ENCODE assay signal across 9 cellular contexts in the genomic region with DNA sequence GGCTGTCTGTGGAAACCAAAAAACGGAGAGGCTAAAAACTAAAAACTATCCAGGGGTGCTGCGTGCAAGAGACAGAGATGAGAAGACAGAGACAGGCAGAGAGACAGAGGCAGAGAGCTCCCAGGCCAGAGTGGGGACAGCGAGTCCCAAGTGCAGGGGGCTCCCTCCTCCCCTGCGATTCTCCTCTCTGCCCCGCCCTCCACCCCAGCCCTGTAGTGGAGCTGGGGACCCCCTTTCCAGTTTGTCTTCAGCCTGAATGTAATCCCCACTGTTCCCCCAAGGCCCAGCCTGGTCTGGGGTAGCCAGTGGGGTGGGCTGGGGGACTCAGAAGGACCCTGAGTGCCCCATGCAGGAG. TPM values are rescaled to one million over a fixed set of nuclear protein-coding genes. Genes with fewer than 3 reads are reported as not detected.
DNase-seq lines count a peak whose midpoint lies in the region; ATAC-seq and TF ChIP-seq lines count a peak whose summit lies in the region.
"Had no signal": no experiment of that assay in that cellular context is flagged by ENCODE, and none has a peak within 500 bp of the region (broad histone marks: within the 10 kb centered on the region; RNA-seq: fewer than 3 reads in every experiment).

No MANE protein-coding gene starts in this region.

- POLR2A ChIA-PET in SK-N-SH (lab: Yijun Ruan, JAX), result no interaction called here

- TF ChIP-seq RAD21 in SK-N-SH (IDR thresholded peaks at IDR 0.05; ENCODE audit: low read length), result no peak

- H2AFZ ChIP-seq in SK-N-SH (ENCODE audit: low read depth), result no peak overlapping the region

- no peak for DNase-seq in SK-N-SH
- no peak for DNase-seq in suprapubic skin (ENCODE audit: low spot score in 2 of 2)
- DNase-seq in CD1c-positive myeloid dendritic cell (ENCODE audit: extremely low spot score), result no peak
- no peak for DNase-seq in globus pallidus (ENCODE audit: low spot score)
- DNase-seq in hippocampal formation (lab: John Stamatoyannopoulos, UW), result no peak
- DNase-seq: NCI-H748 treated with DMSO at 0.1 percent for 48 hours had no signal

- TF ChIP-seq EP300 in SK-N-SH (IDR thresholded peaks at IDR 0.05; ENCODE audit: borderline replicate concordance in 1 of 2, low read depth in 1 of 2, low read length in 1 of 2), result no peak
- TF ChIP-seq EP300 in suprapubic skin (IDR thresholded peaks at IDR 0.05), result no peak

- no peak overlapping the region; a peak in 1 of 4 replicates for H3K27ac ChIP-seq in SK-N-SH (ENCODE audit: low read depth in 2 of 2, low read length in 1 of 2)
- peak overlapping the region; percentile 83 for H3K27ac ChIP-seq in angular gyrus (ENCODE audit: low read depth, low read length)
- peak overlapping the region; percentile 72 for H3K27ac ChIP-seq in layer of hippocampus (ENCODE audit: low read depth, low read length)
- peak overlapping the region; percentile 95 for H3K27ac ChIP-seq in suprapubic skin

- H3K79me2 ChIP-seq in SK-N-SH (ENCODE audit: insufficient read depth), result peaks cover 90% of the 10 kb centered on the region

- H4K20me1 ChIP-seq in SK-N-SH (ENCODE audit: insufficient read depth), result peaks cover 65% of the 10 kb centered on the region

- TF ChIP-seq CTCF in SK-N-SH (IDR thresholded peaks at IDR 0.05), result no peak
- TF ChIP-seq CTCF in suprapubic skin (IDR thresholded peaks at IDR 0.05), result no peak

- no peaks in the 10 kb centered on the region for H3K9me2 ChIP-seq in SK-N-SH

- TF ChIP-seq POLR2A in suprapubic skin (IDR thresholded peaks at IDR 0.05), result no peak

- H3K9me3 ChIP-seq in SK-N-SH, result no peaks in the 10 kb centered on the region
- no peaks in the 10 kb centered on the region for H3K9me3 ChIP-seq in suprapubic skin

- 71% methylated on average over 5 of the region's 5 CpGs for WGBS in SK-N-SH (ENCODE audit: low lambda C conversion rate)
- 12% methylated on average over 5 of the region's 5 CpGs for WGBS in suprapubic skin

- peaks cover 18 to 32% of the 10 kb centered on the region in 2 experiments; a peak in 3 of 4 replicates for H3K4me1 ChIP-seq in SK-N-SH (ENCODE audit: control insufficient read depth in 1 of 2, insufficient read depth in 2 of 2, low read depth in 1 of 2, low read length in 1 of 2)
- H3K4me1 ChIP-seq in suprapubic skin, result peaks cover 79% of the 10 kb centered on the region

- H3K4me3 ChIP-seq in SK-N-SH (ENCODE audit: low read depth in 2 of 2, low read length in 1 of 2), result no peak overlapping the region
- H3K4me3 ChIP-seq in suprapubic skin, result peak overlapping the region; percentile 72

- CTCF ChIA-PET in SK-N-SH (lab: Yijun Ruan, JAX), result interaction anchor here (0.6 to 1.2 kb wide), 2 partner anchors 61 to 103 kb away, joined by 3 read pairs; no protein-coding TSS in a partner anchor

- H3K27me3 ChIP-seq in SK-N-SH (ENCODE audit: insufficient read depth) (no peaks in the 10 kb centered on the region), layer of hippocampus (ENCODE audit: control insufficient read depth, insufficient read depth, low read length) (no peaks in the 10 kb centered on the region), suprapubic skin (no peaks in the 10 kb centered on the region)

- H3K36me3 ChIP-seq in SK-N-SH (replicated peaks in 1 of 2; ENCODE audit: control insufficient read depth in 1 of 2, insufficient read depth in 2 of 2, low read length in 1 of 2), result no peaks in the 10 kb centered on the region
- H3K36me3 ChIP-seq in suprapubic skin, result no peaks in the 10 kb centered on the region

- peak overlapping the region; percentile 97 for H3K4me2 ChIP-seq in SK-N-SH

- peaks cover 21% of the 10 kb centered on the region for H3F3A ChIP-seq in SK-N-SH (replicated peaks; ENCODE audit: insufficient read depth)

- no peak overlapping the region for H3K9ac ChIP-seq in SK-N-SH

- no peak for ATAC-seq in SK-N-SH treated with all-trans-retinoic acid at 6 μM for 48 hours

TF ChIP-seq in SK-N-SH, 30 proteins besides CTCF, POLR2A, EP300 and RAD21 (continues in another document):
- TF ChIP-seq USF1 (IDR thresholded peaks at IDR 0.05; ENCODE audit: borderline replicate concordance, low read depth) (no peak), YY1 (IDR thresholded peaks at IDR 0.05; ENCODE audit: low read depth) (no peak), RXRA (IDR thresholded peaks at IDR 0.05; ENCODE audit: borderline replicate concordance, low read depth) (no peak), TAF1 (IDR thresholded peaks at IDR 0.05; ENCODE audit: borderline replicate concordance, low read depth, low read length) (no peak), FOSL2 (IDR thresholded peaks at IDR 0.05; ENCODE audit: borderline replicate concordance, low read depth) (no peak)
- TF ChIP-seq, protein P1, sequence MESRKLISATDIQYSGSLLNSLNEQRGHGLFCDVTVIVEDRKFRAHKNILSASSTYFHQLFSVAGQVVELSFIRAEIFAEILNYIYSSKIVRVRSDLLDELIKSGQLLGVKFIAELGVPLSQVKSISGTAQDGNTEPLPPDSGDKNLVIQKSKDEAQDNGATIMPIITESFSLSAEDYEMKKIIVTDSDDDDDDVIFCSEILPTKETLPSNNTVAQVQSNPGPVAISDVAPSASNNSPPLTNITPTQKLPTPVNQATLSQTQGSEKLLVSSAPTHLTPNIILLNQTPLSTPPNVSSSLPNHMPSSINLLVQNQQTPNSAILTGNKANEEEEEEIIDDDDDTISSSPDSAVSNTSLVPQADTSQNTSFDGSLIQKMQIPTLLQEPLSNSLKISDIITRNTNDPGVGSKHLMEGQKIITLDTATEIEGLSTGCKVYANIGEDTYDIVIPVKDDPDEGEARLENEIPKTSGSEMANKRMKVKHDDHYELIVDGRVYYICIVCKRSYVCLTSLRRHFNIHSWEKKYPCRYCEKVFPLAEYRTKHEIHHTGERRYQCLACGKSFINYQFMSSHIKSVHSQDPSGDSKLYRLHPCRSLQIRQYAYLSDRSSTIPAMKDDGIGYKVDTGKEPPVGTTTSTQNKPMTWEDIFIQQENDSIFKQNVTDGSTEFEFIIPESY (IDR thresholded peaks at IDR 0.05; ENCODE audit: borderline replicate concordance, low read depth), result no peak
- TF ChIP-seq, protein P2, sequence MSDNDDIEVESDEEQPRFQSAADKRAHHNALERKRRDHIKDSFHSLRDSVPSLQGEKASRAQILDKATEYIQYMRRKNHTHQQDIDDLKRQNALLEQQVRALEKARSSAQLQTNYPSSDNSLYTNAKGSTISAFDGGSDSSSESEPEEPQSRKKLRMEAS (IDR thresholded peaks at IDR 0.05; ENCODE audit: low read depth), result no peak

TF ChIP-seq in SK-N-SH treated with all-trans-retinoic acid at 6 μM for 48 hours, 23 proteins besides CTCF, POLR2A, EP300 and RAD21:
- TF ChIP-seq ZC3H10 (CRISPR knock-in tag; IDR thresholded peaks at IDR 0.05), result no peak
- TF ChIP-seq TCF4 (CRISPR knock-in tag; IDR thresholded peaks at IDR 0.05; ENCODE audit: borderline replicate concordance), result no peak
- no peak for TF ChIP-seq GLIS3 (CRISPR knock-in tag; IDR thresholded peaks at IDR 0.05)
- TF ChIP-seq TSHZ2 (CRISPR knock-in tag; IDR thresholded peaks at IDR 0.05), result no peak
- no peak for TF ChIP-seq ZFP30 (CRISPR knock-in tag; IDR thresholded peaks at IDR 0.05)
- no peak for TF ChIP-seq ZNF8 (CRISPR knock-in tag; IDR thresholded peaks at IDR 0.05)
- TF ChIP-seq BACH2 (CRISPR knock-in tag; IDR thresholded peaks at IDR 0.05; ENCODE audit: borderline replicate concordance), result no peak
- TF ChIP-seq, protein P3, sequence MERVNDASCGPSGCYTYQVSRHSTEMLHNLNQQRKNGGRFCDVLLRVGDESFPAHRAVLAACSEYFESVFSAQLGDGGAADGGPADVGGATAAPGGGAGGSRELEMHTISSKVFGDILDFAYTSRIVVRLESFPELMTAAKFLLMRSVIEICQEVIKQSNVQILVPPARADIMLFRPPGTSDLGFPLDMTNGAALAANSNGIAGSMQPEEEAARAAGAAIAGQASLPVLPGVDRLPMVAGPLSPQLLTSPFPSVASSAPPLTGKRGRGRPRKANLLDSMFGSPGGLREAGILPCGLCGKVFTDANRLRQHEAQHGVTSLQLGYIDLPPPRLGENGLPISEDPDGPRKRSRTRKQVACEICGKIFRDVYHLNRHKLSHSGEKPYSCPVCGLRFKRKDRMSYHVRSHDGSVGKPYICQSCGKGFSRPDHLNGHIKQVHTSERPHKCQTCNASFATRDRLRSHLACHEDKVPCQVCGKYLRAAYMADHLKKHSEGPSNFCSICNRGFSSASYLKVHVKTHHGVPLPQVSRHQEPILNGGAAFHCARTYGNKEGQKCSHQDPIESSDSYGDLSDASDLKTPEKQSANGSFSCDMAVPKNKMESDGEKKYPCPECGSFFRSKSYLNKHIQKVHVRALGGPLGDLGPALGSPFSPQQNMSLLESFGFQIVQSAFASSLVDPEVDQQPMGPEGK (CRISPR knock-in tag; IDR thresholded peaks at IDR 0.05; ENCODE audit: borderline replicate concordance), result no peak
- TF ChIP-seq CSDC2 (CRISPR knock-in tag; IDR thresholded peaks at IDR 0.05), result no peak

RNA-seq across cellular contexts. Expression of gene NFIC, which starts 2.0 kb away (rescaled TPM):
- polyA plus RNA-seq in SK-N-SH (2012; rRNA removed), result 2.6 and 7.2 TPM in 2 replicates
- polyA plus RNA-seq in SK-N-SH (2012; cell fraction: cytosol; rRNA removed), result 5.7 and 8.1 TPM in 2 replicates
- 13.4 and 14.9 TPM in 2 replicates for polyA plus RNA-seq in SK-N-SH (2012; cell fraction: nucleus; rRNA removed)
- 100 to 1,000 TPM; 135 to 234 (median 194) TPM for total RNA-seq in suprapubic skin

Comparison
In these comparisons a context has a peak if more than half of its experiments do, and no peak if none do; other contexts are left out.
1. H3K27ac ChIP-seq: peak in angular gyrus (single experiment), layer of hippocampus (single experiment) and suprapubic skin (single experiment); none in SK-N-SH (0 of 2).